In the genomic region with DNA sequence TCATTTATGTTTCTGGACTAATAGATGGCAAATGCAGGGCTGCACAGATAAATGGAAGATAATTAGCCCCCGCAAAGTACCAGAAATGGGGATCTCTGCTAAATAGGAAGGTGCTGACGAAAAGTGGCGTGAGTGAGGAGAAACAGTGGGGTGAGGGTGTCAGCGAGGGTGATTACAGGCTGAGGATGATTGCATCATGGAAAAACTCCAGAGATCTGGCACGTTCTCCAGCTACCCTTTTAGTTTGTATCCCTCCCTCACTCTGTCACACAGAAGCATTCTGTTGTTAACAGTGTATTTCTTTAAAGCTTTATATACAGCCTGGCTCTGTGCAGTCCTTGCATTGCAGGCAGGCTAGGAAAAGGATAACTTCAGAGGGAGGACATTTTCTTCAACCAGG, we compare ENCODE assay signal across 1 cellular context.
TF ChIP-seq lines count a peak whose summit lies in the region.

No MANE protein-coding gene starts in this region.

TF ChIP-seq in GM23338, 12 proteins besides CTCF, POLR2A, EP300 and RAD21 (continued from another document):
- TF ChIP-seq, protein P1, sequence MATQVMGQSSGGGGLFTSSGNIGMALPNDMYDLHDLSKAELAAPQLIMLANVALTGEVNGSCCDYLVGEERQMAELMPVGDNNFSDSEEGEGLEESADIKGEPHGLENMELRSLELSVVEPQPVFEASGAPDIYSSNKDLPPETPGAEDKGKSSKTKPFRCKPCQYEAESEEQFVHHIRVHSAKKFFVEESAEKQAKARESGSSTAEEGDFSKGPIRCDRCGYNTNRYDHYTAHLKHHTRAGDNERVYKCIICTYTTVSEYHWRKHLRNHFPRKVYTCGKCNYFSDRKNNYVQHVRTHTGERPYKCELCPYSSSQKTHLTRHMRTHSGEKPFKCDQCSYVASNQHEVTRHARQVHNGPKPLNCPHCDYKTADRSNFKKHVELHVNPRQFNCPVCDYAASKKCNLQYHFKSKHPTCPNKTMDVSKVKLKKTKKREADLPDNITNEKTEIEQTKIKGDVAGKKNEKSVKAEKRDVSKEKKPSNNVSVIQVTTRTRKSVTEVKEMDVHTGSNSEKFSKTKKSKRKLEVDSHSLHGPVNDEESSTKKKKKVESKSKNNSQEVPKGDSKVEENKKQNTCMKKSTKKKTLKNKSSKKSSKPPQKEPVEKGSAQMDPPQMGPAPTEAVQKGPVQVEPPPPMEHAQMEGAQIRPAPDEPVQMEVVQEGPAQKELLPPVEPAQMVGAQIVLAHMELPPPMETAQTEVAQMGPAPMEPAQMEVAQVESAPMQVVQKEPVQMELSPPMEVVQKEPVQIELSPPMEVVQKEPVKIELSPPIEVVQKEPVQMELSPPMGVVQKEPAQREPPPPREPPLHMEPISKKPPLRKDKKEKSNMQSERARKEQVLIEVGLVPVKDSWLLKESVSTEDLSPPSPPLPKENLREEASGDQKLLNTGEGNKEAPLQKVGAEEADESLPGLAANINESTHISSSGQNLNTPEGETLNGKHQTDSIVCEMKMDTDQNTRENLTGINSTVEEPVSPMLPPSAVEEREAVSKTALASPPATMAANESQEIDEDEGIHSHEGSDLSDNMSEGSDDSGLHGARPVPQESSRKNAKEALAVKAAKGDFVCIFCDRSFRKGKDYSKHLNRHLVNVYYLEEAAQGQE (IDR thresholded peaks at IDR 0.05; ENCODE audit: unreplicated experiment), result no peak
- TF ChIP-seq, protein P2, sequence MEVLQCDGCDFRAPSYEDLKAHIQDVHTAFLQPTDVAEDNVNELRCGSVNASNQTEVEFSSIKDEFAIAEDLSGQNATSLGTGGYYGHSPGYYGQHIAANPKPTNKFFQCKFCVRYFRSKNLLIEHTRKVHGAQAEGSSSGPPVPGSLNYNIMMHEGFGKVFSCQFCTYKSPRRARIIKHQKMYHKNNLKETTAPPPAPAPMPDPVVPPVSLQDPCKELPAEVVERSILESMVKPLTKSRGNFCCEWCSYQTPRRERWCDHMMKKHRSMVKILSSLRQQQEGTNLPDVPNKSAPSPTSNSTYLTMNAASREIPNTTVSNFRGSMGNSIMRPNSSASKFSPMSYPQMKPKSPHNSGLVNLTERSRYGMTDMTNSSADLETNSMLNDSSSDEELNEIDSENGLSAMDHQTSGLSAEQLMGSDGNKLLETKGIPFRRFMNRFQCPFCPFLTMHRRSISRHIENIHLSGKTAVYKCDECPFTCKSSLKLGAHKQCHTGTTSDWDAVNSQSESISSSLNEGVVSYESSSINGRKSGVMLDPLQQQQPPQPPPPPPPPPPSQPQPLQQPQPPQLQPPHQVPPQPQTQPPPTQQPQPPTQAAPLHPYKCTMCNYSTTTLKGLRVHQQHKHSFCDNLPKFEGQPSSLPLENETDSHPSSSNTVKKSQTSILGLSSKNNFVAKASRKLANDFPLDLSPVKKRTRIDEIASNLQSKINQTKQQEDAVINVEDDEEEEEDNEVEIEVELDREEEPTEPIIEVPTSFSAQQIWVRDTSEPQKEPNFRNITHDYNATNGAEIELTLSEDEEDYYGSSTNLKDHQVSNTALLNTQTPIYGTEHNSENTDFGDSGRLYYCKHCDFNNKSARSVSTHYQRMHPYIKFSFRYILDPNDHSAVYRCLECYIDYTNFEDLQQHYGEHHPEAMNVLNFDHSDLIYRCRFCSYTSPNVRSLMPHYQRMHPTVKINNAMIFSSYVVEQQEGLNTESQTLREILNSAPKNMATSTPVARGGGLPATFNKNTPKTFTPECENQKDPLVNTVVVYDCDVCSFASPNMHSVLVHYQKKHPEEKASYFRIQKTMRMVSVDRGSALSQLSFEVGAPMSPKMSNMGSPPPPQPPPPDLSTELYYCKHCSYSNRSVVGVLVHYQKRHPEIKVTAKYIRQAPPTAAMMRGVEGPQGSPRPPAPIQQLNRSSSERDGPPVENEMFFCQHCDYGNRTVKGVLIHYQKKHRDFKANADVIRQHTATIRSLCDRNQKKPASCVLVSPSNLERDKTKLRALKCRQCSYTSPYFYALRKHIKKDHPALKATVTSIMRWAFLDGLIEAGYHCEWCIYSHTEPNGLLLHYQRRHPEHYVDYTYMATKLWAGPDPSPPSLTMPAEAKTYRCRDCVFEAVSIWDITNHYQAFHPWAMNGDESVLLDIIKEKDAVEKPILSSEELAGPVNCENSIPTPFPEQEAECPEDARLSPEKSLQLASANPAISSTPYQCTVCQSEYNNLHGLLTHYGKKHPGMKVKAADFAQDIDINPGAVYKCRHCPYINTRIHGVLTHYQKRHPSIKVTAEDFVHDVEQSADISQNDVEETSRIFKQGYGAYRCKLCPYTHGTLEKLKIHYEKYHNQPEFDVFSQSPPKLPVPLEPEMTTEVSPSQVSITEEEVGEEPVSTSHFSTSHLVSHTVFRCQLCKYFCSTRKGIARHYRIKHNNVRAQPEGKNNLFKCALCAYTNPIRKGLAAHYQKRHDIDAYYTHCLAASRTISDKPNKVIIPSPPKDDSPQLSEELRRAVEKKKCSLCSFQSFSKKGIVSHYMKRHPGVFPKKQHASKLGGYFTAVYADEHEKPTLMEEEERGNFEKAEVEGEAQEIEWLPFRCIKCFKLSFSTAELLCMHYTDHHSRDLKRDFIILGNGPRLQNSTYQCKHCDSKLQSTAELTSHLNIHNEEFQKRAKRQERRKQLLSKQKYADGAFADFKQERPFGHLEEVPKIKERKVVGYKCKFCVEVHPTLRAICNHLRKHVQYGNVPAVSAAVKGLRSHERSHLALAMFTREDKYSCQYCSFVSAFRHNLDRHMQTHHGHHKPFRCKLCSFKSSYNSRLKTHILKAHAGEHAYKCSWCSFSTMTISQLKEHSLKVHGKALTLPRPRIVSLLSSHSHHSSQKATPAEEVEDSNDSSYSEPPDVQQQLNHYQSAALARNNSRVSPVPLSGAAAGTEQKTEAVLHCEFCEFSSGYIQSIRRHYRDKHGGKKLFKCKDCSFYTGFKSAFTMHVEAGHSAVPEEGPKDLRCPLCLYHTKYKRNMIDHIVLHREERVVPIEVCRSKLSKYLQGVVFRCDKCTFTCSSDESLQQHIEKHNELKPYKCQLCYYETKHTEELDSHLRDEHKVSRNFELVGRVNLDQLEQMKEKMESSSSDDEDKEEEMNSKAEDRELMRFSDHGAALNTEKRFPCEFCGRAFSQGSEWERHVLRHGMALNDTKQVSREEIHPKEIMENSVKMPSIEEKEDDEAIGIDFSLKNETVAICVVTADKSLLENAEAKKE (CRISPR knock-in tag; IDR thresholded peaks at IDR 0.05), result no peak
- no peak for TF ChIP-seq JUNB (IDR thresholded peaks at IDR 0.05; ENCODE audit: unreplicated experiment)
TF ChIP-seq in GM23338: peak in this region for 0.
